ENCODE assay signal across 8 cellular contexts in genomic region chr16:88681084-88681680, GRCh38. TPM values are rescaled to one million over a fixed set of nuclear protein-coding genes. Genes with fewer than 3 reads are reported as not detected.
DNase-seq lines count a peak whose midpoint lies in the region; TF ChIP-seq lines count a peak whose summit lies in the region.

No MANE protein-coding gene starts in this region.

- H3K36me3 ChIP-seq in OCI-LY7 (ENCODE audit: insufficient read depth, low read length) (0 out of 2 replicates have a peak, but pooled peaks cover under 1% of the 10 kb centered on the region), osteoblast (ENCODE audit: insufficient read depth, low read length) (no peaks in the 10 kb centered on the region), tibial artery (no peaks in the 10 kb centered on the region)

- no peaks in the 10 kb centered on the region for H4K20me1 ChIP-seq in OCI-LY7 (ENCODE audit: insufficient read depth, low read length)
- peaks cover 2% of the 10 kb centered on the region for H4K20me1 ChIP-seq in osteoblast (ENCODE audit: insufficient read depth, low read length)

- POLR2A ChIA-PET in OCI-LY7 (lab: Charles Lee) = interaction anchor here (1.8 kb wide), 1 partner anchor 16 kb away, joined by 11 read pairs; no protein-coding TSS in a partner anchor

- H3K4me1 ChIP-seq in OCI-LY7 (ENCODE audit: insufficient read depth, low read length, poor library complexity, severe bottlenecking) (peaks cover 59% of the 10 kb centered on the region), osteoblast (ENCODE audit: insufficient read depth, low read length) (peaks cover 22% of the 10 kb centered on the region), tibial artery (peaks cover 0 to 12% (median 9%) of the 10 kb centered on the region in 4 donors)

- no TSS peak for BruUV-seq in OCI-LY7 (replicated peaks; lab: Mats Ljungman, UMichigan)

- H3K9me3 ChIP-seq in OCI-LY7 (ENCODE audit: low read length) (no peaks in the 10 kb centered on the region), osteoblast (ENCODE audit: low read depth, low read length) (no peaks in the 10 kb centered on the region), tibial artery (no peaks in the 10 kb centered on the region)

- H3K79me2 ChIP-seq in OCI-LY7 (ENCODE audit: insufficient read depth, low read depth, low read length) (no peaks in the 10 kb centered on the region), osteoblast (ENCODE audit: insufficient read depth, low read length) (no peaks in the 10 kb centered on the region)

- peak; percentile 84 for TF ChIP-seq CTCF in OCI-LY7 (conservative IDR thresholded peaks at IDR 0.05; ENCODE audit: low read length)
- peak; percentile 20 for TF ChIP-seq CTCF in cardiac fibroblast (IDR thresholded peaks at IDR 0.05; ENCODE audit: low read depth, low read length)
- TF ChIP-seq CTCF in osteoblast (IDR thresholded peaks at IDR 0.05; ENCODE audit: extremely low read depth, low read depth, low read length) = no peak
- no peak for TF ChIP-seq CTCF in tibial artery (IDR thresholded peaks at IDR 0.05)

- H3K27ac ChIP-seq in OCI-LY7 (ENCODE audit: low read depth, low read length, poor library complexity, severe bottlenecking) = peak overlapping the region; percentile 94
- H3K27ac ChIP-seq in osteoblast (ENCODE audit: low read depth, low read length) = no peak overlapping the region
- no peak overlapping the region for H3K27ac ChIP-seq in tibial artery

- H3K4me3 ChIP-seq in OCI-LY7 (ENCODE audit: low read depth, low read length, poor library complexity, severe bottlenecking) = peak overlapping the region; percentile 56
- H3K4me3 ChIP-seq in cardiac fibroblast (replicated peaks in 1 of 2; ENCODE audit: low read depth in 2 of 2, low read length in 2 of 2) = no peak overlapping the region
- no peak overlapping the region for H3K4me3 ChIP-seq in osteoblast (ENCODE audit: insufficient read depth, low read length)
- H3K4me3 ChIP-seq in tibial artery = no peak overlapping the region

- CTCF ChIA-PET in OCI-LY7 (lab: Charles Lee; ENCODE audit: unreplicated experiment) = interaction anchor here (0.7 kb wide), 1 partner anchor 21 kb away, joined by 4 read pairs; no protein-coding TSS in a partner anchor

- no peaks in the 10 kb centered on the region for H3K9me2 ChIP-seq in OCI-LY7 (ENCODE audit: insufficient read depth, low read length)

- peak; percentile 26 for DNase-seq in stimulated activated CD4-positive, alpha-beta T cell treated with anti-CD3 and anti-CD28 coated beads, Interleukin-12 subunit alpha, Interleukin-12 subunit beta, amount 100 ng/mL, for 4 hours
- no peak for DNase-seq in stimulated activated CD4-positive, alpha-beta T cell treated with anti-CD3 and anti-CD28 coated beads, Interleukin-4, amount 100 ng/mL, for 1 hour
- DNase-seq in OCI-LY7 (ENCODE audit: low spot score) (peak; percentile 93), cardiac fibroblast (ENCODE audit: low read depth in 2 of 2) (no peak), osteoblast (ENCODE audit: insufficient read length, low spot score, missing footprints) (no peak), NCI-H1436 (lab: John Stamatoyannopoulos, UW) (no peak), tibial artery (no peak), DMS153 (lab: John Stamatoyannopoulos, UW) (no peak)

- intact Hi-C loops in OCI-LY7 (cut with micrococcal nuclease; ENCODE audit: unreplicated experiment) = loop anchor here (1.0 kb wide), 3 partner anchors 18 to 47 kb away; partner anchors contain the start of gene MVD
- intact Hi-C loops in tibial artery (cut with DNase I; ENCODE audit: low total_unique reads) = no loop called here

- H2AFZ ChIP-seq in OCI-LY7 (ENCODE audit: low read length) (peak overlapping the region; percentile 12; the same call in 1 of the 2 replicates), osteoblast (ENCODE audit: low read length) (no peak overlapping the region)

- H3K27me3 ChIP-seq in osteoblast (ENCODE audit: insufficient read depth, low read length) (peaks cover 37% of the 10 kb centered on the region), tibial artery (peaks cover 2 to 83% of the 10 kb centered on the region in 2 donors)

- peak overlapping the region; percentile 76 for H3K4me2 ChIP-seq in OCI-LY7 (ENCODE audit: low read length)
- H3K4me2 ChIP-seq in osteoblast (ENCODE audit: insufficient read depth, low read length) = peak overlapping the region; percentile 34

RNA-seq across cellular contexts. Expression of gene SNAI3, which starts 5.1 kb away (rescaled TPM):
- 2.4 and 3.1 TPM in 2 replicates for total RNA-seq in OCI-LY7 (2014; rRNA removed; shearing (Covaris generic))
- total RNA-seq in OCI-LY7 (2022) (1.6 and 3.3 TPM in 2 replicates), osteoblast (not detected in 2 replicates)

RNA-seq across cellular contexts. Expression of gene MVD, which starts 18.3 kb away (rescaled TPM):
- 65.6 and 74.4 TPM in 2 replicates for total RNA-seq in OCI-LY7 (2014; rRNA removed; shearing (Covaris generic))
- total RNA-seq in OCI-LY7 (2022) (136 and 158 TPM in 2 replicates), osteoblast (67.3 and 73.1 TPM in 2 replicates)

RNA-seq across cellular contexts. Expression of gene RNF166, which starts 25.0 kb away (rescaled TPM):
- total RNA-seq in OCI-LY7 (2014; rRNA removed; shearing (Covaris generic)) = 39.2 and 52.4 TPM in 2 replicates
- 40.3 and 56.2 TPM in 2 replicates for total RNA-seq in OCI-LY7 (2022)
- 14.5 and 18.0 TPM in 2 replicates for total RNA-seq in osteoblast

RNA-seq across cellular contexts. Expression of gene CTU2, which starts 25.1 kb away (rescaled TPM):
- total RNA-seq in OCI-LY7 (2014; rRNA removed; shearing (Covaris generic)) = 18.5 and 21.9 TPM in 2 replicates
- total RNA-seq in OCI-LY7 (2022) = 23.3 and 24.4 TPM in 2 replicates
- 14.8 and 15.6 TPM in 2 replicates for total RNA-seq in osteoblast

RNA-seq across cellular contexts. Expression of gene CYBA, which starts 30.3 kb away (rescaled TPM):
- total RNA-seq in OCI-LY7 (2014; rRNA removed; shearing (Covaris generic)) = 601 and 647 TPM in 2 replicates
- total RNA-seq in OCI-LY7 (2022) (315 and 359 TPM in 2 replicates), osteoblast (144 and 250 TPM in 2 replicates)

Comparison
In these comparisons a context has a peak if more than half of its experiments do, and no peak if none do; other contexts are left out.
1. DNase-seq: peak in stimulated activated CD4-positive, alpha-beta T cell treated with anti-CD3 and anti-CD28 coated beads, Interleukin-12 subunit alpha, Interleukin-12 subunit beta, amount 100 ng/mL, for 4 hours (single experiment) and OCI-LY7 (single experiment); none in stimulated activated CD4-positive, alpha-beta T cell treated with anti-CD3 and anti-CD28 coated beads, Interleukin-4, amount 100 ng/mL, for 1 hour (single experiment), cardiac fibroblast (0 of 2), osteoblast (single experiment), NCI-H1436 (single experiment), tibial artery (0 of 2) and DMS153 (single experiment).
2. CTCF ChIP-seq: peak in OCI-LY7 (single experiment) and cardiac fibroblast (single experiment); none in osteoblast (single experiment) and tibial artery (0 of 2).